ENCODE assay signal across 2 cellular contexts in the genomic region with DNA sequence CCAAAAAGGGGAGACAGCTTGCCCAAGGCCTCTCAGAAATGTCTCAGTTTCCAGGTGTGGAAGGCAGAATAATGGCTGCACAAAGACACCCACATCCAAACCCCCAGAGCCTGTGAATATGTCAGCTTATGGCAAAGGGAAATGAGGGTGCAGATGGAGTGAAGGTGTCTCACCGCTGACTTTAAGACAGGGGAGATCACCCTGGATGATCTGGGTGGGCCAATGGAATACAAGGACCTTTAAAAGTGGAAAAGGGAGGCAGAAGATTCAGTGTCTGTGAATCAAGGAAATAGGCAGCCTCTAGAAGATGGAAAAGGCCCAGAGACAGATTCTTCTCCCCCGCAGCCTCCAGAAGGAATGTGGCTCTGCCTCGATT.
TF ChIP-seq lines count a peak whose summit lies in the region.

No MANE protein-coding gene starts in this region.

TF ChIP-seq in H1, 55 proteins besides CTCF, POLR2A, EP300 and RAD21:
- no peak for TF ChIP-seq FOSL1 (IDR thresholded peaks at IDR 0.05; ENCODE audit: insufficient read depth, low read depth, low read length)
- TF ChIP-seq CBX5 (IDR thresholded peaks at IDR 0.05; ENCODE audit: low read depth, low read length): no peak
- no peak for TF ChIP-seq CHD1 (IDR thresholded peaks at IDR 0.05; ENCODE audit: low read depth, low read length)
- no peak for TF ChIP-seq KDM5A (IDR thresholded peaks at IDR 0.05; ENCODE audit: low read length)
- TF ChIP-seq JUN (IDR thresholded peaks at IDR 0.05; ENCODE audit: low read depth, low read length): no peak
- no peak for TF ChIP-seq TBP (IDR thresholded peaks at IDR 0.05; ENCODE audit: low read depth, low read length)
- no peak for TF ChIP-seq BCL11A (IDR thresholded peaks at IDR 0.05; ENCODE audit: low read depth in 2 of 2, low read length in 2 of 2)
- TF ChIP-seq POU5F1 (IDR thresholded peaks at IDR 0.05; ENCODE audit: low read depth, low read length): no peak
- no peak for TF ChIP-seq CEBPB (IDR thresholded peaks at IDR 0.05; ENCODE audit: low read depth, low read length)
- TF ChIP-seq SP2 (IDR thresholded peaks at IDR 0.05; ENCODE audit: low read length): no peak
- TF ChIP-seq CREB1 (IDR thresholded peaks at IDR 0.05): no peak
- no peak for TF ChIP-seq EZH2 (IDR thresholded peaks at IDR 0.05; ENCODE audit: low read depth, low read length, severe bottlenecking)
- TF ChIP-seq SP4 (IDR thresholded peaks at IDR 0.05; ENCODE audit: low read length): no peak
- TF ChIP-seq, protein P1, sequence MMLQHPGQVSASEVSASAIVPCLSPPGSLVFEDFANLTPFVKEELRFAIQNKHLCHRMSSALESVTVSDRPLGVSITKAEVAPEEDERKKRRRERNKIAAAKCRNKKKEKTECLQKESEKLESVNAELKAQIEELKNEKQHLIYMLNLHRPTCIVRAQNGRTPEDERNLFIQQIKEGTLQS (IDR thresholded peaks at IDR 0.05; ENCODE audit: insufficient read depth, low read depth, low read length): no peak
- no peak for TF ChIP-seq RNF2 (IDR thresholded peaks at IDR 0.05; ENCODE audit: borderline replicate concordance, low read depth, low read length, missing control alignments, poor library complexity, severe bottlenecking)
TF ChIP-seq in H1: peak in this region for 0.

TF ChIP-seq in neural cell, 6 proteins besides CTCF, POLR2A, EP300 and RAD21:
- no peak for TF ChIP-seq EZH2 (IDR thresholded peaks at IDR 0.05; ENCODE audit: borderline replicate concordance, insufficient read depth, low read length, poor library complexity, severe bottlenecking)
- TF ChIP-seq SMC3 (conservative IDR thresholded peaks at IDR 0.05; ENCODE audit: poor library complexity): no peak
- TF ChIP-seq TAF1 (IDR thresholded peaks at IDR 0.05; ENCODE audit: low read depth): no peak
- TF ChIP-seq POLR2AphosphoS5 (IDR thresholded peaks at IDR 0.05): no peak
- TF ChIP-seq MXI1 (conservative IDR thresholded peaks at IDR 0.05; ENCODE audit: poor library complexity, severe bottlenecking): no peak
- TF ChIP-seq, protein P2, sequence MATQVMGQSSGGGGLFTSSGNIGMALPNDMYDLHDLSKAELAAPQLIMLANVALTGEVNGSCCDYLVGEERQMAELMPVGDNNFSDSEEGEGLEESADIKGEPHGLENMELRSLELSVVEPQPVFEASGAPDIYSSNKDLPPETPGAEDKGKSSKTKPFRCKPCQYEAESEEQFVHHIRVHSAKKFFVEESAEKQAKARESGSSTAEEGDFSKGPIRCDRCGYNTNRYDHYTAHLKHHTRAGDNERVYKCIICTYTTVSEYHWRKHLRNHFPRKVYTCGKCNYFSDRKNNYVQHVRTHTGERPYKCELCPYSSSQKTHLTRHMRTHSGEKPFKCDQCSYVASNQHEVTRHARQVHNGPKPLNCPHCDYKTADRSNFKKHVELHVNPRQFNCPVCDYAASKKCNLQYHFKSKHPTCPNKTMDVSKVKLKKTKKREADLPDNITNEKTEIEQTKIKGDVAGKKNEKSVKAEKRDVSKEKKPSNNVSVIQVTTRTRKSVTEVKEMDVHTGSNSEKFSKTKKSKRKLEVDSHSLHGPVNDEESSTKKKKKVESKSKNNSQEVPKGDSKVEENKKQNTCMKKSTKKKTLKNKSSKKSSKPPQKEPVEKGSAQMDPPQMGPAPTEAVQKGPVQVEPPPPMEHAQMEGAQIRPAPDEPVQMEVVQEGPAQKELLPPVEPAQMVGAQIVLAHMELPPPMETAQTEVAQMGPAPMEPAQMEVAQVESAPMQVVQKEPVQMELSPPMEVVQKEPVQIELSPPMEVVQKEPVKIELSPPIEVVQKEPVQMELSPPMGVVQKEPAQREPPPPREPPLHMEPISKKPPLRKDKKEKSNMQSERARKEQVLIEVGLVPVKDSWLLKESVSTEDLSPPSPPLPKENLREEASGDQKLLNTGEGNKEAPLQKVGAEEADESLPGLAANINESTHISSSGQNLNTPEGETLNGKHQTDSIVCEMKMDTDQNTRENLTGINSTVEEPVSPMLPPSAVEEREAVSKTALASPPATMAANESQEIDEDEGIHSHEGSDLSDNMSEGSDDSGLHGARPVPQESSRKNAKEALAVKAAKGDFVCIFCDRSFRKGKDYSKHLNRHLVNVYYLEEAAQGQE (IDR thresholded peaks at IDR 0.05; ENCODE audit: borderline replicate concordance): no peak
TF ChIP-seq in neural cell: peak in this region for 0.
